Comparison of ENCODE assay signal across 8 cellular contexts in the genomic region with DNA sequence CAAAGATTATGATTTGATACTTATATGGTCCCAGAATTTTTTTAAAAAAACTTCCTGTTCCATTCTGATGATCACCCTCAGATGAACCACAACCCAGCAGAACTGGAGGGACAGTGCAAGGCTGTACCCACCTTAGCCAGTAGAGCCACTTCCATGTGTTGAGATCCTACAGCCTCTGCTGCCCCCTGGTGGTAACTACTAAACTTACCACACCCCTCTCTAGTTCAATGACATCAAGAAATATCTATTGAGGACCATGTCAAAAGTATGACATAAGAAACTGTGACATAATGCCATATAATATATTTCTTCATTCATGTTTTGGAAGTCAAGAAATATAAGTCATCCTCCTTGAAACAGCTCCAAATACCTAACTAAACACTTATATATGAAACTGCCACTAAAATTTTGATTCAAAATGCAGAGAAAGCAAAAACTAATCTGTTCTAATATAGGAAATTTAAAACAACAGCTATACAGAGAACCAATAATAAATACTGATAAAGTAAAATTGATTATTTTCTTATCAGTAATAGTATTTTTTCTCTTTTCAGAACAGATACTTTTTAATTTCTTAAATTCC.
A peak's percentile ranks its signal among the peaks of the same experiment; 100 is the strongest.
DNase-seq lines count a peak whose midpoint lies in the region; ATAC-seq and TF ChIP-seq lines count a peak whose summit lies in the region.

No MANE protein-coding gene starts in this region.

- no peaks in the 10 kb centered on the region for H3K4me1 ChIP-seq in Panc1 (ENCODE audit: control insufficient read depth, insufficient read depth, low read length)

- H3K27me3 Mint-ChIP-seq in activated T-cell treated with anti-CD3 and anti-CD28 coated beads, Interleukin-2, amount 50 U/mL, for 24 hours, result peaks cover 25% of the 10 kb centered on the region
- no peaks in the 10 kb centered on the region for H3K27me3 Mint-ChIP-seq in neural crest cell (ENCODE audit: low read depth)

- TF ChIP-seq CTCF in Panc1 (IDR thresholded peaks at IDR 0.05), result peak; percentile 66
- peak; percentile 86 for TF ChIP-seq CTCF in fibroblast of mammary gland (conservative IDR thresholded peaks at IDR 0.05; ENCODE audit: control insufficient read depth, insufficient read depth, low read depth, low read length)
- TF ChIP-seq CTCF in neural crest cell (conservative IDR thresholded peaks at IDR 0.05), result peak; percentile 98

- ATAC-seq in GM21576 (IDR thresholded peaks at IDR 0.05; ENCODE audit: unreplicated experiment) (peak; percentile 99), Panc1 (peak; percentile 91)

- no TSS peak for BruUV-seq in Panc1 (replicated peaks; lab: Mats Ljungman, UMichigan)

- no peak overlapping the region for H3K4me3 ChIP-seq in Panc1 (ENCODE audit: low read depth in 2 of 2, low read length in 2 of 2)
- H3K4me3 ChIP-seq in fibroblast of mammary gland (ENCODE audit: control insufficient read depth, low read depth, low read length), result no peak overlapping the region

- no peak overlapping the region for H3K27ac Mint-ChIP-seq in activated T-cell treated with anti-CD3 and anti-CD28 coated beads, Interleukin-2, amount 50 U/mL, for 24 hours
- H3K27ac Mint-ChIP-seq in neural crest cell (ENCODE audit: unreplicated experiment), result no peak overlapping the region

- no peaks in the 10 kb centered on the region for H3K9me3 Mint-ChIP-seq in activated T-cell treated with anti-CD3 and anti-CD28 coated beads, Interleukin-2, amount 50 U/mL, for 24 hours
- H3K9me3 Mint-ChIP-seq in neural crest cell, result peaks cover 3% of the 10 kb centered on the region

- H3K36me3 ChIP-seq in Panc1 (ENCODE audit: control insufficient read depth, insufficient read depth, low read length), result no peaks in the 10 kb centered on the region

- in situ Hi-C loops in Panc1 (cut with HindIII; ENCODE audit: low pct_unique_long_range_greater_than_20kb, low sequenced_read_pairs), result no loop called here

- CTCF ChIA-PET in Panc1 (lab: Charles Lee), result no interaction called here

- H3K27me3 ChIP-seq in Panc1 (ENCODE audit: control insufficient read depth, insufficient read depth, low read length), result no peaks in the 10 kb centered on the region; the same call in 1 of the 2 replicates

- POLR2A ChIA-PET in Panc1 (lab: Charles Lee), result no interaction called here

- H3K4me3 Mint-ChIP-seq in activated T-cell treated with anti-CD3 and anti-CD28 coated beads, Interleukin-2, amount 50 U/mL, for 24 hours, result no peak overlapping the region
- no peak overlapping the region for H3K4me3 Mint-ChIP-seq in neural crest cell

- H3K9me3 ChIP-seq in Panc1 (ENCODE audit: control insufficient read depth, insufficient read depth, low read depth, low read length), result no peaks in the 10 kb centered on the region

- H3K27ac ChIP-seq in Panc1 (ENCODE audit: low read length), result no peak overlapping the region

- DNase-seq in EH (ENCODE audit: low read depth) (peak; percentile 79), HuH-7 (ENCODE audit: low spot score) (peak; percentile 44), Panc1 (ENCODE audit: low read depth, low spot score) (peak; percentile 38), fibroblast of mammary gland (ENCODE audit: low read depth) (peak; percentile 84), neural crest cell (ENCODE audit: low read depth, low spot score) (peak; percentile 79), stromal cell of bone marrow (ENCODE audit: low read depth) (peak; percentile 60)
- DNase-seq in activated T-cell treated with anti-CD3 and anti-CD28 coated beads, Interleukin-2, amount 50 U/mL, for 24 hours, result peak; percentile 63

- intact Hi-C loops in Panc1 (cut with micrococcal nuclease; ENCODE audit: unreplicated experiment), result loop anchor here (2.0 to 5.0 kb wide), 4 partner anchors 429 to 776 kb away; no protein-coding TSS in a partner anchor

- H3K4me1 Mint-ChIP-seq in activated T-cell treated with anti-CD3 and anti-CD28 coated beads, Interleukin-2, amount 50 U/mL, for 24 hours (ENCODE audit: low read depth), result no peaks in the 10 kb centered on the region
- no peaks in the 10 kb centered on the region for H3K4me1 Mint-ChIP-seq in neural crest cell

- no peaks in the 10 kb centered on the region for H3K36me3 Mint-ChIP-seq in activated T-cell treated with anti-CD3 and anti-CD28 coated beads, Interleukin-2, amount 50 U/mL, for 24 hours (ENCODE audit: low read depth)
- no peaks in the 10 kb centered on the region for H3K36me3 Mint-ChIP-seq in neural crest cell (ENCODE audit: low read depth)
